In the genomic region with DNA sequence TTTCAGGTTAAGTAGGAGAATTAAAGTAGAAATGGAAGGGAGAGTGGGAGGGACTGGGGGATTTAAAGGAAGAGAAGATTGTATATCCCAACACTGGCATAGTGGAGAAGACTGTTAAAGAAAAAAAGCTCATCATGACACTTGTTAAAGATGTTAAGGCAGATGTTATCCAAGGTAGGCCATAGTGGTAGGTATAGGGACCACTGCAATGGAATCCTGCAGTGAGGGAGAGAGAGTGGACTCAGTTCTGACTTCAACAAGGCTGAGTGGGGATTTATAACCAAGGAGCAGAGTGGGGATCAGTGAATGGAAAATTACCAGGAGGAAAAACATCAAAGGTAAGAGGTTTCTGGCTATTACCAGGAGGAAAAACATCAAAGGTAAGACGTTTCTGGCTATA, we compare ENCODE assay signal across 29 cellular contexts. TPM values are rescaled to one million over a fixed set of nuclear protein-coding genes. Genes with fewer than 3 reads are reported as not detected.
"Had no signal": no experiment of that assay in that cellular context is flagged by ENCODE, and none has a peak within 500 bp of the region (broad histone marks: within the 10 kb centered on the region; RNA-seq: fewer than 3 reads in every experiment).

No MANE protein-coding gene starts in this region.

- H3K27me3 ChIP-seq: MG63, Peyer's patch, SJCRH30 had no signal

- H3K36me3 Mint-ChIP-seq: activated naive CD4-positive, alpha-beta T cell treated with anti-CD3 and anti-CD28 coated beads, Interleukin-2, amount 10 ng/mL, durations not matched to agents 7 days and 5 days; activated naive CD8-positive, alpha-beta T cell treated with anti-CD3 and anti-CD28 coated beads for 36 hours had no signal

- DNase-seq: activated CD4-positive, alpha-beta memory T cell treated with anti-CD3 and anti-CD28 coated beads, Interleukin-2, amount 10 ng/mL, durations not matched to agents 7 days and 5 days; activated CD4-positive, alpha-beta T cell treated with anti-CD3 and anti-CD28 coated beads, Interleukin-2, amount 10 ng/mL, durations not matched to agents 7 days and 5 days; activated CD4-positive, CD25-positive, alpha-beta regulatory T cell; activated CD8-positive, alpha-beta memory T cell treated with anti-CD3 and anti-CD28 coated beads, Interleukin-2, amount 50 U/mL, for 4 hours; activated gamma-delta T cell treated with Interleukin-2 at 50 U/mL for 16 hours; activated naive CD4-positive, alpha-beta T cell treated with anti-CD3 and anti-CD28 coated beads, Interleukin-2, amount 10 ng/mL, durations not matched to agents 7 days and 5 days; activated naive CD8-positive, alpha-beta T cell treated with anti-CD3 and anti-CD28 coated beads for 36 hours; activated T-cell treated with anti-CD3 and anti-CD28 coated beads, Interleukin-2, amount 50 U/mL, for 72 hours; anterior cingulate cortex; central memory CD4-positive, alpha-beta T cell; MG63; NCI-H1105; NCI-H1436; NCI-H1694 treated with DMSO at 0.1 percent for 48 hours; NCI-H2029 treated with DMSO at 0.1 percent for 48 hours; NCI-H345; NCI-H510A; NCI-H526 treated with DMSO at 0.1 percent for 48 hours; Peyer's patch; Right ventricle myocardium superior; SJCRH30; SW 1271; T-helper 9 cell had no signal

- H3K27ac Mint-ChIP-seq: activated CD4-positive, alpha-beta memory T cell treated with anti-CD3 and anti-CD28 coated beads, Interleukin-2, amount 10 ng/mL, durations not matched to agents 7 days and 5 days; activated CD4-positive, alpha-beta T cell treated with anti-CD3 and anti-CD28 coated beads, Interleukin-2, amount 10 ng/mL, durations not matched to agents 7 days and 5 days; activated naive CD4-positive, alpha-beta T cell treated with anti-CD3 and anti-CD28 coated beads, Interleukin-2, amount 10 ng/mL, durations not matched to agents 7 days and 5 days; activated naive CD8-positive, alpha-beta T cell treated with anti-CD3 and anti-CD28 coated beads for 36 hours; activated T-cell treated with anti-CD3 and anti-CD28 coated beads, Interleukin-2, amount 50 U/mL, for 72 hours; activated T-helper 2 cell treated with anti-CD3 and anti-CD28 coated beads, Interferon-gamma antibody, Interleukin-2, Interleukin-4, amounts not matched to agents 10 μg/mL and 5 μg/mL and 100 μg/mL, durations not matched to agents 14 hours and 24 hours and 36 hours; T-helper 1 cell treated with Interleukin-12 subunit alpha and Interleukin-12 subunit beta and Interleukin-4 antibody, amounts not matched to agents 30 μg/mL and 1 μg/mL, for 36 hours had no signal

- H3K27ac ChIP-seq: Peyer's patch, RWPE1, SJCRH30 had no signal

- H3K4me3 ChIP-seq: MG63, Peyer's patch, SJCRH30 had no signal

- ATAC-seq: activated T-cell treated with anti-CD3 and anti-CD28 coated beads, Interleukin-2, amount 50 U/mL, for 72 hours; SK-N-SH treated with all-trans-retinoic acid at 6 μM for 48 hours had no signal

- H3K4me1 ChIP-seq: Peyer's patch had no signal

- FAIRE-seq: bronchial epithelial cell had no signal

- H3K9me3 Mint-ChIP-seq: activated CD4-positive, alpha-beta memory T cell treated with anti-CD3 and anti-CD28 coated beads, Interleukin-2, amount 10 ng/mL, durations not matched to agents 7 days and 5 days; activated CD4-positive, alpha-beta T cell treated with anti-CD3 and anti-CD28 coated beads, Interleukin-2, amount 10 ng/mL, durations not matched to agents 7 days and 5 days; activated naive CD4-positive, alpha-beta T cell treated with anti-CD3 and anti-CD28 coated beads, Interleukin-2, amount 10 ng/mL, durations not matched to agents 7 days and 5 days; activated naive CD8-positive, alpha-beta T cell treated with anti-CD3 and anti-CD28 coated beads for 36 hours; activated T-cell treated with anti-CD3 and anti-CD28 coated beads, Interleukin-2, amount 50 U/mL, for 72 hours; activated T-helper 2 cell treated with anti-CD3 and anti-CD28 coated beads, Interferon-gamma antibody, Interleukin-2, Interleukin-4, amounts not matched to agents 10 μg/mL and 5 μg/mL and 100 μg/mL, durations not matched to agents 14 hours and 24 hours and 36 hours; T-helper 1 cell treated with Interleukin-12 subunit alpha and Interleukin-12 subunit beta and Interleukin-4 antibody, amounts not matched to agents 30 μg/mL and 1 μg/mL, for 36 hours had no signal

- H3K4me1 Mint-ChIP-seq: activated CD4-positive, alpha-beta memory T cell treated with anti-CD3 and anti-CD28 coated beads, Interleukin-2, amount 10 ng/mL, durations not matched to agents 7 days and 5 days; activated CD4-positive, alpha-beta T cell treated with anti-CD3 and anti-CD28 coated beads, Interleukin-2, amount 10 ng/mL, durations not matched to agents 7 days and 5 days; activated naive CD4-positive, alpha-beta T cell treated with anti-CD3 and anti-CD28 coated beads, Interleukin-2, amount 10 ng/mL, durations not matched to agents 7 days and 5 days; activated naive CD8-positive, alpha-beta T cell treated with anti-CD3 and anti-CD28 coated beads for 36 hours had no signal

- H3K36me3 ChIP-seq: MG63 had no signal

- H3K9me3 ChIP-seq: MG63, Peyer's patch, SJCRH30 had no signal

- H3K27me3 Mint-ChIP-seq: activated CD4-positive, alpha-beta memory T cell treated with anti-CD3 and anti-CD28 coated beads, Interleukin-2, amount 10 ng/mL, durations not matched to agents 7 days and 5 days; activated naive CD4-positive, alpha-beta T cell treated with anti-CD3 and anti-CD28 coated beads, Interleukin-2, amount 10 ng/mL, durations not matched to agents 7 days and 5 days had no signal

- H3K4me3 Mint-ChIP-seq: activated CD4-positive, alpha-beta memory T cell treated with anti-CD3 and anti-CD28 coated beads, Interleukin-2, amount 10 ng/mL, durations not matched to agents 7 days and 5 days; activated CD4-positive, alpha-beta T cell treated with anti-CD3 and anti-CD28 coated beads, Interleukin-2, amount 10 ng/mL, durations not matched to agents 7 days and 5 days; activated naive CD4-positive, alpha-beta T cell treated with anti-CD3 and anti-CD28 coated beads, Interleukin-2, amount 10 ng/mL, durations not matched to agents 7 days and 5 days; activated naive CD8-positive, alpha-beta T cell treated with anti-CD3 and anti-CD28 coated beads for 36 hours; activated T-cell treated with anti-CD3 and anti-CD28 coated beads, Interleukin-2, amount 50 U/mL, for 72 hours; T-helper 1 cell treated with Interleukin-12 subunit alpha and Interleukin-12 subunit beta and Interleukin-4 antibody, amounts not matched to agents 30 μg/mL and 1 μg/mL, for 36 hours had no signal

RNA-seq across cellular contexts. Expression of a gene that starts 30.7 kb away (rescaled TPM):
- total RNA-seq: activated CD4-positive, alpha-beta memory T cell treated with anti-CD3 and anti-CD28 coated beads, Interleukin-2, amount 10 ng/mL, durations not matched to agents 7 days and 5 days; activated CD4-positive, alpha-beta T cell treated with anti-CD3 and anti-CD28 coated beads, Interleukin-2, amount 10 ng/mL, durations not matched to agents 7 days and 5 days; activated naive CD8-positive, alpha-beta T cell treated with anti-CD3 and anti-CD28 coated beads for 36 hours; activated T-cell treated with anti-CD3 and anti-CD28 coated beads, Interleukin-2, amount 50 U/mL, for 72 hours; activated T-helper 2 cell treated with anti-CD3 and anti-CD28 coated beads, Interferon-gamma antibody, Interleukin-2, Interleukin-4, amounts not matched to agents 10 μg/mL and 5 μg/mL and 100 μg/mL, durations not matched to agents 14 hours and 24 hours and 36 hours; bronchial epithelial cell; chondrocyte; Peyer's patch; Right ventricle myocardium superior had no signal
